In genomic region chr6:74807701-74808100, GRCh38 we compare ENCODE assay signal across 9 cellular contexts.
"Had no signal": no experiment of that assay in that cellular context is flagged by ENCODE, and none has a peak within 500 bp of the region (broad histone marks: within the 10 kb centered on the region; RNA-seq: fewer than 3 reads in every experiment).

No MANE protein-coding gene starts in this region.

- H3K4me2 ChIP-seq: GM23338, KMS-11 had no signal

- H3K4me1 Mint-ChIP-seq: GM23338, IgD-negative memory B cell had no signal

- ATAC-seq: GM23338, HCT116 had no signal

- H2AFZ ChIP-seq: GM23338 had no signal

- H3K4me1 ChIP-seq: HAP-1 had no signal

- H3K27ac Mint-ChIP-seq: GM23338, HFFc6, IgD-negative memory B cell had no signal

- H3K4me3 Mint-ChIP-seq: GM23338, HFFc6, IgD-negative memory B cell had no signal

- H3K4me3 ChIP-seq: GM23338, HAP-1 had no signal

- H3K9ac ChIP-seq: KMS-11 had no signal

- H3K36me3 Mint-ChIP-seq: IgD-negative memory B cell had no signal

- H3K27me3 Mint-ChIP-seq: IgD-negative memory B cell had no signal

- H3K36me3 ChIP-seq: HAP-1 had no signal

- H3K9me3 ChIP-seq: HAP-1 had no signal

- FAIRE-seq: HTR-8/SVneo had no signal

- H3K27ac ChIP-seq: KMS-11 had no signal

- H3K9me3 Mint-ChIP-seq: GM23338, HFFc6 had no signal

- DNase-seq: H7, HFFc6, KBM-7 had no signal
